8 cellular contexts compared by ENCODE assay signal in the genomic region with DNA sequence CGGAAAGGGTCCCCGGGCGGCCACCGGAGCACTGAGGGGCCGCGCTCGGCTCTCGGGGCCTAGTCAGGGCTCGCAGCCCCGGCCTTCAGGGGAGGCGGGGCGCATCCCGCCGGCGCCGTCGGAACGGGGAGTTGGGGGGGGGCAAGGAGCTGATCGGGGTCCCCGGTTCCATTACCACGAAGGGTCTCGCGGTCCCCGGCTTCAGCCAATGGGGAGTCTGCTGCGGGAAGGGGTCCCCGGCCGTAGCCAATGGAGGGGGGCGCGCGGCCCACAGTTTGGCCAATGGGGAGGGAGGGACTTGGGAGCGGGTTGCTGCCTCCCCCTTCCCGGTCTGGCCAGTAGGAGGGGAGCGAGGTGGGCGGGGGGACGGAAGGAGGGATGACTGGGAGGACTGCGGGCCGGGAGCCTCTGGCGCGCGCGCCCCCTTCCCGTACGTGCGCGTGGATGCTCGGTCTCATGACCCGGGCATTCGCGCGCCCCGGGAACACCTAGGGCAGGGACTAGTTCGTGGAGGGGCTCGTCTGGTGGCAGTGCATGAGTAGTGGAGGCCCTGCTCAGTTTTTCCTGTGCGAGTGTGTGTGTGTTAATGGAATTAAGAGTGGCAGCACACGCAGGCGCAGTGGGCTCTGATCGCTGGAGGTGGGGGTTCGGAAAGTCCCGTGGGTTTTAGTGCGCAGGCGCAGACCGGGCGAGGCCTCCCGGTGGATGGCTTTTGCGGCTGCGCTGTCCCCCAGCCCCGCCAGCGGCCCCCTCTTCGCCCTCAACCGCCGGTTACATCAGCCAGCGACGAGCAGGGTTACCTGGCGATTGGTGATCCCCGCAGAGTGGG. TPM values are rescaled to one million over a fixed set of nuclear protein-coding genes. Genes with fewer than 3 reads are reported as not detected.
DNase-seq lines count a peak whose midpoint lies in the region; ATAC-seq and TF ChIP-seq lines count a peak whose summit lies in the region.

No MANE protein-coding gene starts in this region.

- DNase-seq in NCI-H1694 treated with DMSO at 0.1 percent for 48 hours (lab: John Stamatoyannopoulos, UW) = peak; percentile 88
- DNase-seq in amygdala (lab: John Stamatoyannopoulos, UW) = peak; percentile 43 to 99 (median 93)
- DNase-seq in left ventricle myocardium superior = peak; percentile 97
- DNase-seq in prostate gland (ENCODE audit: low spot score) = peak; percentile 95
- DNase-seq in ureter (ENCODE audit: low spot score) = peak; percentile 98

- H3K4me3 ChIP-seq in prostate gland = peak overlapping the region; percentile 96 to 100

- peak overlapping the region; percentile 100 for H3K27ac Mint-ChIP-seq in T-helper 1 cell treated with Interleukin-12 subunit alpha and Interleukin-12 subunit beta and Interleukin-4 antibody, amounts not matched to agents 30 μg/mL and 1 μg/mL, for 36 hours

- TF ChIP-seq CTCF in prostate gland (IDR thresholded peaks at IDR 0.05) = peak in 2 of 4 experiments; percentile 44 to 68

- peaks cover 46% of the 10 kb centered on the region for H3K36me3 Mint-ChIP-seq in T-helper 1 cell treated with Interleukin-12 subunit alpha and Interleukin-12 subunit beta and Interleukin-4 antibody, amounts not matched to agents 30 μg/mL and 1 μg/mL, for 36 hours (ENCODE audit: low read depth)

- peaks cover 0 to 7% of the 10 kb centered on the region in 2 donors for H3K36me3 ChIP-seq in prostate gland

- peaks cover 33% of the 10 kb centered on the region for H3K4me1 Mint-ChIP-seq in T-helper 1 cell treated with Interleukin-12 subunit alpha and Interleukin-12 subunit beta and Interleukin-4 antibody, amounts not matched to agents 30 μg/mL and 1 μg/mL, for 36 hours (ENCODE audit: low read depth)

- WGBS in prostate gland = under 1% methylated on average over 59 of the region's 75 CpGs

- peak; percentile 58 for ATAC-seq in HG02938 (IDR thresholded peaks at IDR 0.05; ENCODE audit: unreplicated experiment)
- peak; percentile 92 for ATAC-seq in left ventricle myocardium superior

- H3K9me3 Mint-ChIP-seq in T-helper 1 cell treated with Interleukin-12 subunit alpha and Interleukin-12 subunit beta and Interleukin-4 antibody, amounts not matched to agents 30 μg/mL and 1 μg/mL, for 36 hours = no peaks in the 10 kb centered on the region

- intact Hi-C loops in left ventricle myocardium superior (cut with micrococcal nuclease) = no loop called here
- intact Hi-C loops in prostate gland (cut with DNase I) = loop anchor here (1.0 to 5.0 kb wide), 2 partner anchors 22 to 123 kb away; a partner anchor contains a TSS

- peak overlapping the region; percentile 99 for H3K4me3 Mint-ChIP-seq in T-helper 1 cell treated with Interleukin-12 subunit alpha and Interleukin-12 subunit beta and Interleukin-4 antibody, amounts not matched to agents 30 μg/mL and 1 μg/mL, for 36 hours

- peaks cover 8% of the 10 kb centered on the region for H3K4me1 ChIP-seq in prostate gland (replicated peaks)

- TF ChIP-seq POLR2A in GM15510 (IDR thresholded peaks at IDR 0.05; ENCODE audit: borderline replicate concordance, extremely low read depth, insufficient read length) = peak; percentile 79
- TF ChIP-seq POLR2A in prostate gland (IDR thresholded peaks at IDR 0.05) = peak; percentile 57

- H3K27me3 Mint-ChIP-seq in T-helper 1 cell treated with Interleukin-12 subunit alpha and Interleukin-12 subunit beta and Interleukin-4 antibody, amounts not matched to agents 30 μg/mL and 1 μg/mL, for 36 hours (ENCODE audit: low read depth) = no peaks in the 10 kb centered on the region

- no peaks in the 10 kb centered on the region for H3K27me3 ChIP-seq in prostate gland (replicated peaks; ENCODE audit: insufficient read depth)

- H3K27ac ChIP-seq in prostate gland = peak overlapping the region; percentile 98 to 99

- no peaks in the 10 kb centered on the region for H3K9me3 ChIP-seq in prostate gland

RNA-seq across cellular contexts. Expression of a gene that starts 1.1 kb away (rescaled TPM):
- total RNA-seq in left ventricle myocardium superior (55.3 TPM), prostate gland (100 to 1,000 TPM in 1 of 2 donors, 10 to 100 TPM in 1; 83.4 to 151 TPM), ureter (162 TPM)

RNA-seq across cellular contexts. Expression of a gene that starts 22.2 kb away (rescaled TPM):
- total RNA-seq in left ventricle myocardium superior = 254 TPM
- total RNA-seq in prostate gland = 100 to 1,000 TPM; 114 to 151 TPM
- 150 TPM for total RNA-seq in ureter

RNA-seq across cellular contexts. Expression of a gene that starts 39.7 kb away (rescaled TPM):
- total RNA-seq in left ventricle myocardium superior (46.1 TPM), prostate gland (10 to 100 TPM; 51.6 to 84.2 TPM), ureter (55.5 TPM)

RNA-seq across cellular contexts. Expression of a gene that starts 54.4 kb away (rescaled TPM):
- total RNA-seq in left ventricle myocardium superior (0.45 TPM), prostate gland (1 to 10 TPM; 1.5 to 3.1 TPM), ureter (0.75 TPM)

Comparison
In these comparisons a context has a peak if more than half of its experiments do, and no peak if none do; other contexts are left out.
1. Peak in every context shown above with its lines: DNase-seq, ATAC-seq, H3K4me3 ChIP-seq and H3K27ac ChIP-seq.